ENCODE assay signal across 9 cellular contexts in the genomic region with DNA sequence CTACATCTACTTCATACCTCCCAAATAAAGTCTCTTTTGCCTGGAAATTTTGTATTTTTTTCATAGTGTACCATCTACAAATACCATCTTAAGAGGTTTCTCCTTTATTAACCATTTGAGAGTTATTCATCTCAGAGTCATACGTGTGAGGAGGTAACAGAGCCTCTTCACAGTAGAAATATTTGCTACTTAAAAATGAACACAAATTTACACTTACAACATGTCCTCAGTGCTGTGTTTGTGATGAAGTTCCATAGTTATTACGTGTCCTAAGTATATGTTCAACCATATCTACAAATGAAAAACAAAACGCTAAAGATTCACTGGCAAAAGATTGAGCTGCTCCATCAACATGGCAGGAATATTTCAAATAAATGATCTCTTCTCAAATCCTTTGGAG. TPM values are rescaled to one million over a fixed set of nuclear protein-coding genes. Genes with fewer than 3 reads are reported as not detected.
A peak's percentile ranks its signal among the peaks of the same experiment; 100 is the strongest.
DNase-seq lines count a peak whose midpoint lies in the region; ATAC-seq and TF ChIP-seq lines count a peak whose summit lies in the region.
"Had no signal": no experiment of that assay in that cellular context is flagged by ENCODE, and none has a peak within 500 bp of the region (broad histone marks: within the 10 kb centered on the region; RNA-seq: fewer than 3 reads in every experiment).

No MANE protein-coding gene starts in this region.

- H3K36me3 Mint-ChIP-seq in neural progenitor cell, result no peaks in the 10 kb centered on the region
- H3K36me3 Mint-ChIP-seq: mesothelial cell of epicardium had no signal

- H4K20me1 ChIP-seq in neural progenitor cell (ENCODE audit: low read depth), result no peaks in the 10 kb centered on the region

- TF ChIP-seq CTCF in neural progenitor cell (IDR thresholded peaks at IDR 0.05), result no peak

- H3K27ac ChIP-seq in HUES6 (ENCODE audit: low read depth, low read length), result no peak overlapping the region
- H3K27ac ChIP-seq in neural progenitor cell, result no peak overlapping the region

- in situ Hi-C loops in ACHN (cut with HindIII; ENCODE audit: low pct_ligation_motif_present, low pct_unique_long_range_greater_than_20kb, low sequenced_read_pairs), result no loop called here

- H3K4me1 ChIP-seq in HUES6 (ENCODE audit: control insufficient read depth, insufficient read depth, low read length), result peaks cover 41% of the 10 kb centered on the region
- H3K4me1 ChIP-seq in neural progenitor cell, result no peaks in the 10 kb centered on the region

- H3K9ac ChIP-seq in HUES6 (ENCODE audit: low read length) (peak overlapping the region; percentile 44), neural progenitor cell (no peak overlapping the region)

- H3K27ac Mint-ChIP-seq in neural progenitor cell, result no peak overlapping the region
- H3K27ac Mint-ChIP-seq: mesothelial cell of epicardium had no signal

- peak; percentile 29 for DNase-seq in ACHN
- peak; percentile 67 for DNase-seq in cerebellar cortex (ENCODE audit: low spot score)
- no peak for DNase-seq in neural progenitor cell (ENCODE audit: low spot score)
- DNase-seq in amniotic stem cell (lab: John Stamatoyannopoulos, UW), result no peak
- DNase-seq in activated CD4-positive, alpha-beta T cell treated with anti-CD3 and anti-CD28 coated beads for 1 hour, result no peak
- no peak for DNase-seq in COLO829 (ENCODE audit: low spot score)

- peaks cover 4% of the 10 kb centered on the region for H3F3A ChIP-seq in neural progenitor cell (ENCODE audit: low read depth)

- H3K4me3 Mint-ChIP-seq in neural progenitor cell, result no peak overlapping the region
- H3K4me3 Mint-ChIP-seq: mesothelial cell of epicardium had no signal

- H3K27me3 Mint-ChIP-seq in neural progenitor cell (ENCODE audit: insufficient read depth, low read depth), result peaks cover 2% of the 10 kb centered on the region

- H3K4me3 ChIP-seq in HUES6 (ENCODE audit: low read depth, low read length) (peak overlapping the region; percentile 15; the same call in 1 of the 2 replicates), neural progenitor cell (no peak overlapping the region)

- no peaks in the 10 kb centered on the region for H3K27me3 ChIP-seq in HUES6 (ENCODE audit: control insufficient read depth, insufficient read depth, low read length)
- H3K27me3 ChIP-seq in neural progenitor cell, result peaks cover 11% of the 10 kb centered on the region

- H3K36me3 ChIP-seq in HUES6 (ENCODE audit: control insufficient read depth, insufficient read depth, low read length) (no peaks in the 10 kb centered on the region), neural progenitor cell (no peaks in the 10 kb centered on the region)

- H3K79me2 ChIP-seq in neural progenitor cell (ENCODE audit: low read depth), result no peaks in the 10 kb centered on the region

- peak overlapping the region; percentile 68 for H2AFZ ChIP-seq in neural progenitor cell (replicated peaks)

- H3K9me3 Mint-ChIP-seq in neural progenitor cell, result no peaks in the 10 kb centered on the region
- H3K9me3 Mint-ChIP-seq: mesothelial cell of epicardium had no signal

- no peaks in the 10 kb centered on the region for H3K9me3 ChIP-seq in HUES6 (ENCODE audit: control insufficient read depth, insufficient read depth, low read depth, low read length)
- no peaks in the 10 kb centered on the region for H3K9me3 ChIP-seq in neural progenitor cell (ENCODE audit: low read depth)

- ATAC-seq in HG02840 (IDR thresholded peaks at IDR 0.05; ENCODE audit: low FRiP score, unreplicated experiment), result no peak

- peak overlapping the region; percentile 64 for H3K4me2 ChIP-seq in neural progenitor cell

- peaks cover 23% of the 10 kb centered on the region for H3K4me1 Mint-ChIP-seq in neural progenitor cell

RNA-seq across cellular contexts. Expression of a gene that starts 48.5 kb away (rescaled TPM):
- 85.0 and 107 TPM in 2 replicates for total RNA-seq in neural progenitor cell (ENCODE audit: low replicate concordance)

Comparison
In these comparisons a context has a peak if more than half of its experiments do, and no peak if none do; other contexts are left out.
1. DNase-seq: peak in ACHN (single experiment) and cerebellar cortex (single experiment); none in neural progenitor cell (single experiment), amniotic stem cell (single experiment), activated CD4-positive, alpha-beta T cell treated with anti-CD3 and anti-CD28 coated beads for 1 hour (single experiment) and COLO829 (single experiment).